Comparison of ENCODE assay signal across 1 cellular context in the genomic region with DNA sequence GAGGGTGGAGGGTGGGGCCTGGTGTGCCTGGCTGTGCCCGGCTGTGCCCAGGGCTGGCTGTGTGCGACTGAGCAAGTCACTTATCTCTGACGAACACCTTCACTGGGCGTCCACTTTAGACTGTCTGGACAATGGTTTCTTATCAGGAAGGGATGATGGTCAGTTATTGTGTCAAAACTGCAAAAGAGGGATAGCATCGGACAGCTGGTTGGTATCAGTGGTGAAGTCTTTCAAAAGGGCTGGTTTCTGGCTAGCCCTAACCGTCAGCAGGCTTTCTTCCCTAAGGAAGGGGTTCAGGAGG.
A peak's percentile ranks its signal among the peaks of the same experiment; 100 is the strongest.
TF ChIP-seq lines count a peak whose summit lies in the region.

No MANE protein-coding gene starts in this region.

TF ChIP-seq in K562, 482 proteins besides CTCF, POLR2A, EP300 and RAD21 (continued from another document and continues in another):
- TF ChIP-seq, protein P1, sequence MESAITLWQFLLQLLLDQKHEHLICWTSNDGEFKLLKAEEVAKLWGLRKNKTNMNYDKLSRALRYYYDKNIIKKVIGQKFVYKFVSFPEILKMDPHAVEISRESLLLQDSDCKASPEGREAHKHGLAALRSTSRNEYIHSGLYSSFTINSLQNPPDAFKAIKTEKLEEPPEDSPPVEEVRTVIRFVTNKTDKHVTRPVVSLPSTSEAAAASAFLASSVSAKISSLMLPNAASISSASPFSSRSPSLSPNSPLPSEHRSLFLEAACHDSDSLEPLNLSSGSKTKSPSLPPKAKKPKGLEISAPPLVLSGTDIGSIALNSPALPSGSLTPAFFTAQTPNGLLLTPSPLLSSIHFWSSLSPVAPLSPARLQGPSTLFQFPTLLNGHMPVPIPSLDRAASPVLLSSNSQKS (CRISPR knock-in tag; IDR thresholded peaks at IDR 0.05) = no peak
- TF ChIP-seq, protein P2, sequence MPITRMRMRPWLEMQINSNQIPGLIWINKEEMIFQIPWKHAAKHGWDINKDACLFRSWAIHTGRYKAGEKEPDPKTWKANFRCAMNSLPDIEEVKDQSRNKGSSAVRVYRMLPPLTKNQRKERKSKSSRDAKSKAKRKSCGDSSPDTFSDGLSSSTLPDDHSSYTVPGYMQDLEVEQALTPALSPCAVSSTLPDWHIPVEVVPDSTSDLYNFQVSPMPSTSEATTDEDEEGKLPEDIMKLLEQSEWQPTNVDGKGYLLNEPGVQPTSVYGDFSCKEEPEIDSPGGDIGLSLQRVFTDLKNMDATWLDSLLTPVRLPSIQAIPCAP (CRISPR knock-in tag; IDR thresholded peaks at IDR 0.05; ENCODE audit: borderline replicate concordance) = no peak
- TF ChIP-seq NFIX (CRISPR knock-in tag; IDR thresholded peaks at IDR 0.05; ENCODE audit: low read depth) (no peak), ZNF584 (CRISPR knock-in tag; IDR thresholded peaks at IDR 0.05; ENCODE audit: low read depth) (no peak), SREBF1 (IDR thresholded peaks at IDR 0.05; ENCODE audit: borderline replicate concordance, low read depth, low read length) (no peak), CXXC5 (CRISPR knock-in tag; IDR thresholded peaks at IDR 0.05) (peak; percentile 67), KAT2B (IDR thresholded peaks at IDR 0.05; ENCODE audit: low read depth, low read length) (no peak), MXI1 (IDR thresholded peaks at IDR 0.05; ENCODE audit: low read depth, low read length) (no peak), CBX3 (IDR thresholded peaks at IDR 0.05; ENCODE audit: borderline replicate concordance in 1 of 2, low read length in 2 of 2) (0 out of 3 replicates have a peak, but pooled peaks of 1 of the 2 experiments have one; percentile 21), ZNF778 (CRISPR knock-in tag; IDR thresholded peaks at IDR 0.05) (no peak), SRF (CRISPR knock-in tag; IDR thresholded peaks at IDR 0.05) (no peak), SAP30 (IDR thresholded peaks at IDR 0.05; ENCODE audit: borderline replicate concordance, insufficient read depth, low read depth, low read length, poor library complexity, severe bottlenecking) (no peak), HDAC2 (IDR thresholded peaks at IDR 0.05) (peak; percentile 61; the same call in 1 of the 2 replicates), SMC3 (conservative IDR thresholded peaks at IDR 0.05; ENCODE audit: insufficient read depth, low read depth, low read length) (no peak), CREBBP (IDR thresholded peaks at IDR 0.05; ENCODE audit: low read depth, low read length) (no peak), POLR3G (IDR thresholded peaks at IDR 0.05; ENCODE audit: extremely low read depth, insufficient read length, insufficient replicate concordance) (no peak), TBP (optimal IDR thresholded peaks at IDR 0.05; ENCODE audit: low read depth, low read length) (no peak), HNRNPUL1 (IDR thresholded peaks at IDR 0.05; ENCODE audit: low read length) (no peak), ZNF3 (CRISPR knock-in tag; IDR thresholded peaks at IDR 0.05) (no peak), SIN3B (IDR thresholded peaks at IDR 0.05; ENCODE audit: low read depth) (no peak), HDAC1 (IDR thresholded peaks at IDR 0.05) (peak in 1 of 2 experiments; percentile 78; a peak in 2 of 4 replicates), ZNF146 (CRISPR knock-in tag; IDR thresholded peaks at IDR 0.05; ENCODE audit: unreplicated experiment) (no peak), CCAR2 (IDR thresholded peaks at IDR 0.05; ENCODE audit: low read depth, low read length) (no peak), NR4A1 (CRISPR knock-in tag; IDR thresholded peaks at IDR 0.05) (no peak), NR4A1 (tag; IDR thresholded peaks at IDR 0.05) (no peak; the same call in 1 of the 2 replicates), PCBP2 (IDR thresholded peaks at IDR 0.05; ENCODE audit: low read depth, low read length, poor library complexity, severe bottlenecking) (no peak), ZNF239 (CRISPR knock-in tag; IDR thresholded peaks at IDR 0.05) (no peak), POLR2AphosphoS5 (IDR thresholded peaks at IDR 0.05; ENCODE audit: control insufficient read depth, insufficient read depth, low read depth, low read length) (peak; percentile 67), YY1 (IDR thresholded peaks at IDR 0.05; ENCODE audit: borderline replicate concordance in 1 of 3, control insufficient read depth in 1 of 3, extremely low read depth in 1 of 3, insufficient read depth in 3 of 3, insufficient read length in 1 of 3, insufficient replicate concordance in 2 of 3, low read depth in 1 of 3, low read length in 2 of 3) (no peak), FOXJ2 (tag; IDR thresholded peaks at IDR 0.05) (no peak), NCOR1 (IDR thresholded peaks at IDR 0.05) (peak; percentile 91), ZBTB1 (CRISPR knock-in tag; IDR thresholded peaks at IDR 0.05; ENCODE audit: borderline replicate concordance, low read depth) (no peak), JUND (IDR thresholded peaks at IDR 0.05; ENCODE audit: borderline replicate concordance, low read depth, low read length) (peak; percentile 45; the same call in 1 of the 2 replicates), JUND (tag; IDR thresholded peaks at IDR 0.05; ENCODE audit: borderline replicate concordance, low read depth, low read length) (no peak; the same call in 1 of the 3 replicates), ELF2 (CRISPR knock-in tag; IDR thresholded peaks at IDR 0.05) (no peak), CSDE1 (IDR thresholded peaks at IDR 0.05) (no peak), ZNF311 (CRISPR knock-in tag; IDR thresholded peaks at IDR 0.05) (peak; percentile 46; the same call in 1 of the 2 replicates)
- TF ChIP-seq, protein P3, sequence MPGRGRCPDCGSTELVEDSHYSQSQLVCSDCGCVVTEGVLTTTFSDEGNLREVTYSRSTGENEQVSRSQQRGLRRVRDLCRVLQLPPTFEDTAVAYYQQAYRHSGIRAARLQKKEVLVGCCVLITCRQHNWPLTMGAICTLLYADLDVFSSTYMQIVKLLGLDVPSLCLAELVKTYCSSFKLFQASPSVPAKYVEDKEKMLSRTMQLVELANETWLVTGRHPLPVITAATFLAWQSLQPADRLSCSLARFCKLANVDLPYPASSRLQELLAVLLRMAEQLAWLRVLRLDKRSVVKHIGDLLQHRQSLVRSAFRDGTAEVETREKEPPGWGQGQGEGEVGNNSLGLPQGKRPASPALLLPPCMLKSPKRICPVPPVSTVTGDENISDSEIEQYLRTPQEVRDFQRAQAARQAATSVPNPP (IDR thresholded peaks at IDR 0.05; ENCODE audit: borderline replicate concordance, insufficient read depth, insufficient read length) = no peak
- TF ChIP-seq, protein P4, sequence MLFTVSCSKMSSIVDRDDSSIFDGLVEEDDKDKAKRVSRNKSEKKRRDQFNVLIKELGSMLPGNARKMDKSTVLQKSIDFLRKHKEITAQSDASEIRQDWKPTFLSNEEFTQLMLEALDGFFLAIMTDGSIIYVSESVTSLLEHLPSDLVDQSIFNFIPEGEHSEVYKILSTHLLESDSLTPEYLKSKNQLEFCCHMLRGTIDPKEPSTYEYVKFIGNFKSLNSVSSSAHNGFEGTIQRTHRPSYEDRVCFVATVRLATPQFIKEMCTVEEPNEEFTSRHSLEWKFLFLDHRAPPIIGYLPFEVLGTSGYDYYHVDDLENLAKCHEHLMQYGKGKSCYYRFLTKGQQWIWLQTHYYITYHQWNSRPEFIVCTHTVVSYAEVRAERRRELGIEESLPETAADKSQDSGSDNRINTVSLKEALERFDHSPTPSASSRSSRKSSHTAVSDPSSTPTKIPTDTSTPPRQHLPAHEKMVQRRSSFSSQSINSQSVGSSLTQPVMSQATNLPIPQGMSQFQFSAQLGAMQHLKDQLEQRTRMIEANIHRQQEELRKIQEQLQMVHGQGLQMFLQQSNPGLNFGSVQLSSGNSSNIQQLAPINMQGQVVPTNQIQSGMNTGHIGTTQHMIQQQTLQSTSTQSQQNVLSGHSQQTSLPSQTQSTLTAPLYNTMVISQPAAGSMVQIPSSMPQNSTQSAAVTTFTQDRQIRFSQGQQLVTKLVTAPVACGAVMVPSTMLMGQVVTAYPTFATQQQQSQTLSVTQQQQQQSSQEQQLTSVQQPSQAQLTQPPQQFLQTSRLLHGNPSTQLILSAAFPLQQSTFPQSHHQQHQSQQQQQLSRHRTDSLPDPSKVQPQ (CRISPR knock-in tag; IDR thresholded peaks at IDR 0.05; ENCODE audit: borderline replicate concordance) = no peak
- TF ChIP-seq, protein P5, sequence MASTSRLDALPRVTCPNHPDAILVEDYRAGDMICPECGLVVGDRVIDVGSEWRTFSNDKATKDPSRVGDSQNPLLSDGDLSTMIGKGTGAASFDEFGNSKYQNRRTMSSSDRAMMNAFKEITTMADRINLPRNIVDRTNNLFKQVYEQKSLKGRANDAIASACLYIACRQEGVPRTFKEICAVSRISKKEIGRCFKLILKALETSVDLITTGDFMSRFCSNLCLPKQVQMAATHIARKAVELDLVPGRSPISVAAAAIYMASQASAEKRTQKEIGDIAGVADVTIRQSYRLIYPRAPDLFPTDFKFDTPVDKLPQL (IDR thresholded peaks at IDR 0.05; ENCODE audit: extremely low read depth, insufficient read length) = no peak
- TF ChIP-seq, protein P6, sequence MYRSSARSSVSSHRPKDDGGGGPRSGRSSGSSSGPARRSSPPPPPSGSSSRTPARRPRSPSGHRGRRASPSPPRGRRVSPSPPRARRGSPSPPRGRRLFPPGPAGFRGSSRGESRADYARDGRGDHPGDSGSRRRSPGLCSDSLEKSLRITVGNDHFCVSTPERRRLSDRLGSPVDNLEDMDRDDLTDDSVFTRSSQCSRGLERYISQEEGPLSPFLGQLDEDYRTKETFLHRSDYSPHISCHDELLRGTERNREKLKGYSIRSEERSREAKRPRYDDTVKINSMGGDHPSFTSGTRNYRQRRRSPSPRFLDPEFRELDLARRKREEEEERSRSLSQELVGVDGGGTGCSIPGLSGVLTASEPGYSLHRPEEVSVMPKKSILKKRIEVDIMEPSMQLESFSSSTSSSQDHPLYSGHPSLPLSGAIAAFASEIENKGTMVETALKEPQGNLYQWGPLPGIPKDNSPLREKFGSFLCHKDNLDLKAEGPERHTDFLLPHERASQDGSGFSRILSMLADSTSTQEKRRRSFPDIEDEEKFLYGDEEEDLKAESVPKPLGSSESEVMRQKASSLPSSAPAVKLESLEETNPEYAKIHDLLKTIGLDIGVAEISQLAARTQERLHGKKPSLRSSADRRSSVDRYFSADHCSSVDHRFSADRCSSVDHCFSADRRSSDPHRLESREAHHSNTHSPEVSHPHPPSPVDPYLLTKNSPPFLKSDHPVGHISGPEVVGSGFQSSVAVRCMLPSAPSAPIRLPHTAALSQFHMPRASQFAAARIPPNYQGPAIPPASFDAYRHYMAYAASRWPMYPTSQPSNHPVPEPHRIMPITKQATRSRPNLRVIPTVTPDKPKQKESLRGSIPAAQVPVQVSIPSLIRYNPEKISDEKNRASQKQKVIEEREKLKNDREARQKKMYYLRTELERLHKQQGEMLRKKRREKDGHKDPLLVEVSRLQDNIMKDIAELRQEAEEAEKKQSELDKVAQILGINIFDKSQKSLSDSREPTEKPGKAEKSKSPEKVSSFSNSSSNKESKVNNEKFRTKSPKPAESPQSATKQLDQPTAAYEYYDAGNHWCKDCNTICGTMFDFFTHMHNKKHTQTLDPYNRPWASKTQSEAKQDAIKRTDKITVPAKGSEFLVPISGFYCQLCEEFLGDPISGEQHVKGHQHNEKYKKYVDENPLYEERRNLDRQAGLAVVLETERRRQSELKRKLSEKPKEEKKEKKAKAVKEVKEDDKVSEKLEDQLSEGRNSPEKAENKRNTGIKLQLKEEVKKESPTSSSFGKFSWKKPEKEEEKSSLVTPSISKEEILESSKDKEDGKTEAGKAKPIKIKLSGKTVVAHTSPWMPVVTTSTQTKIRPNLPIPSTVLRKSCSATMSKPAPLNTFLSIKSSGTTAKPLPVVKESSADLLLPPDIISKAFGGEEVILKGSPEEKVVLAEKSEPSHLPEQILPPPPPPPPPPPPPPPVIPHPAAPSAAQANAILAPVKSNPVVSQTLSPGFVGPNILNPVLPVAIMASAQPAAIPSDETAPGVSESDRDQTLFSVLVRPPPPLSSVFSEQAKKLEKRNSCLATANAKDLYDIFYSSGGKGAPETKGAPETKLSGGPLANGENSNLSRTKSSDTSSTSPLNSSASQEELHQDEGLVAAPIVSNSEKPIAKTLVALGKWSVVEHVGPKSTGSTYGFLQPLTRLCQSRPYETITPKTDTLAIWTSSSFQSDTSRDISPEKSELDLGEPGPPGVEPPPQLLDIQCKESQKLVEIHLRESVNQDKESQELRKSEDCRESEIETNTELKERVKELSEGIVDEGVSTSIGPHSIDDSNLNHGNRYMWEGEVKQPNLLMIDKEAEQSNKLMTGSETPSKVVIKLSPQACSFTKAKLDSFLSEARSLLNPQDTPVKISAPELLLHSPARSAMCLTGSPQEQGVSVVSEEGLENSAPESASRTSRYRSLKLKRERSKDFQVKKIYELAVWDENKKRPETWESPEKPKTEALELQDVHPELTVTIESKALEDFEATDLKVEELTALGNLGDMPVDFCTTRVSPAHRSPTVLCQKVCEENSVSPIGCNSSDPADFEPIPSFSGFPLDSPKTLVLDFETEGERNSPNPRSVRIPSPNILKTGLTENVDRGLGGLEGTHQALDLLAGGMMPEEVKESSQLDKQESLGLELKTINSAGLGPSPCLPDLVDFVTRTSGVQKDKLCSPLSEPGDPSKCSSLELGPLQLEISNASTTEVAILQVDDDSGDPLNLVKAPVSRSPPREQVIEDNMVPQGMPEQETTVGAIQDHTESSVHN (IDR thresholded peaks at IDR 0.05; ENCODE audit: borderline replicate concordance in 1 of 2, low read depth in 1 of 2) = no peak
- TF ChIP-seq, protein P7, sequence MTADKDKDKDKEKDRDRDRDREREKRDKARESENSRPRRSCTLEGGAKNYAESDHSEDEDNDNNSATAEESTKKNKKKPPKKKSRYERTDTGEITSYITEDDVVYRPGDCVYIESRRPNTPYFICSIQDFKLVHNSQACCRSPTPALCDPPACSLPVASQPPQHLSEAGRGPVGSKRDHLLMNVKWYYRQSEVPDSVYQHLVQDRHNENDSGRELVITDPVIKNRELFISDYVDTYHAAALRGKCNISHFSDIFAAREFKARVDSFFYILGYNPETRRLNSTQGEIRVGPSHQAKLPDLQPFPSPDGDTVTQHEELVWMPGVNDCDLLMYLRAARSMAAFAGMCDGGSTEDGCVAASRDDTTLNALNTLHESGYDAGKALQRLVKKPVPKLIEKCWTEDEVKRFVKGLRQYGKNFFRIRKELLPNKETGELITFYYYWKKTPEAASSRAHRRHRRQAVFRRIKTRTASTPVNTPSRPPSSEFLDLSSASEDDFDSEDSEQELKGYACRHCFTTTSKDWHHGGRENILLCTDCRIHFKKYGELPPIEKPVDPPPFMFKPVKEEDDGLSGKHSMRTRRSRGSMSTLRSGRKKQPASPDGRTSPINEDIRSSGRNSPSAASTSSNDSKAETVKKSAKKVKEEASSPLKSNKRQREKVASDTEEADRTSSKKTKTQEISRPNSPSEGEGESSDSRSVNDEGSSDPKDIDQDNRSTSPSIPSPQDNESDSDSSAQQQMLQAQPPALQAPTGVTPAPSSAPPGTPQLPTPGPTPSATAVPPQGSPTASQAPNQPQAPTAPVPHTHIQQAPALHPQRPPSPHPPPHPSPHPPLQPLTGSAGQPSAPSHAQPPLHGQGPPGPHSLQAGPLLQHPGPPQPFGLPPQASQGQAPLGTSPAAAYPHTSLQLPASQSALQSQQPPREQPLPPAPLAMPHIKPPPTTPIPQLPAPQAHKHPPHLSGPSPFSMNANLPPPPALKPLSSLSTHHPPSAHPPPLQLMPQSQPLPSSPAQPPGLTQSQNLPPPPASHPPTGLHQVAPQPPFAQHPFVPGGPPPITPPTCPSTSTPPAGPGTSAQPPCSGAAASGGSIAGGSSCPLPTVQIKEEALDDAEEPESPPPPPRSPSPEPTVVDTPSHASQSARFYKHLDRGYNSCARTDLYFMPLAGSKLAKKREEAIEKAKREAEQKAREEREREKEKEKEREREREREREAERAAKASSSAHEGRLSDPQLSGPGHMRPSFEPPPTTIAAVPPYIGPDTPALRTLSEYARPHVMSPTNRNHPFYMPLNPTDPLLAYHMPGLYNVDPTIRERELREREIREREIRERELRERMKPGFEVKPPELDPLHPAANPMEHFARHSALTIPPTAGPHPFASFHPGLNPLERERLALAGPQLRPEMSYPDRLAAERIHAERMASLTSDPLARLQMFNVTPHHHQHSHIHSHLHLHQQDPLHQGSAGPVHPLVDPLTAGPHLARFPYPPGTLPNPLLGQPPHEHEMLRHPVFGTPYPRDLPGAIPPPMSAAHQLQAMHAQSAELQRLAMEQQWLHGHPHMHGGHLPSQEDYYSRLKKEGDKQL (CRISPR knock-in tag; IDR thresholded peaks at IDR 0.05; ENCODE audit: borderline replicate concordance) = no peak
